ENCODE assay signal across 8 cellular contexts in the genomic region with DNA sequence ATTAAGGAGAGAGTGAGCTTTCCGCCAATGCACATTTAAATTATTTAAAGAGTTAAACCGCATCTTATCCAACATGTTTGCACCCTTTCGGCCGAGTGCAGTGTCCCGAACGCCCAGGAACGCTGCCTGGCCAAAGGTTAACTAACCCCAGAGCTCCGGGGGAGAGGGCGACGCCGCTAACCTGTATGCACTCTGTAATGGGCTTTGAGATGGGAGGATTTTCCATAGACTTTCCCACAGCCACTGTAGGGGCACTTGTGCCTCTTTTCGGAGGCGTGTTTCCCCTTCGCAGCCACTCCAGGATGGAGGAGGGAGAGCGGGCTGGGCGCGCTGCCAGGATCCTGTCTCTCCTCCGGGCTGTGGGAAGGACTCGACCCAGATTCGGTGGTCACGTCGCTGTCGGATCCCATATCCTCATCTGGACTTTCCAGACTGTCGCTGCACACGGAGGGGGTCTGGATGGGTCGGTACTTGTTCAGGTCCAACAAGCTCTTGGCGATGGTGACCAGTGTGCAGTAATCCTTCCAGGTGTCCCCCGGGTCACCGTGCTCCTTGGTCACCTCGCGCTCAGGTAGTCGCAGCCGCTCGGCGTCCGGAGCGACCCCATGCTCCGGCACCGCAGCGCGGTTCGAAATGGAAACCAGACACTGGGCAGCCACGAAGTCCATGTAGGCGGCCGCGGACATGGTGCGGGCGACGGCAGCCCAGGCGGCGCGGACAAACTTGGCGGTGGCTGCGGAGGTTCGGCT. TPM values are rescaled to one million over a fixed set of nuclear protein-coding genes. Genes with fewer than 3 reads are reported as not detected.
DNase-seq lines count a peak whose midpoint lies in the region; ATAC-seq and TF ChIP-seq lines count a peak whose summit lies in the region.

No MANE protein-coding gene starts in this region.

- TF ChIP-seq CTCF in ascending aorta (IDR thresholded peaks at IDR 0.05), result no peak
- no peak for TF ChIP-seq CTCF in heart left ventricle (IDR thresholded peaks at IDR 0.05)
- no peak for TF ChIP-seq CTCF in osteocyte (IDR thresholded peaks at IDR 0.05)

- H3K27me3 ChIP-seq in ascending aorta, result no peaks in the 10 kb centered on the region
- no peaks in the 10 kb centered on the region for H3K27me3 ChIP-seq in heart left ventricle

- H3K27ac ChIP-seq in ascending aorta, result peak overlapping the region; percentile 100
- H3K27ac ChIP-seq in heart left ventricle, result peak overlapping the region; percentile 98 to 100 (median 100)

- H3K36me3 ChIP-seq in ascending aorta (peaks cover 0 to 13% of the 10 kb centered on the region in 2 donors), heart left ventricle (peaks cover 0 to 4% (median 0%) of the 10 kb centered on the region in 9 donors)

- intact Hi-C loops in ascending aorta (cut with DNase I) (loop anchor here (1.0 to 10.0 kb wide), 6 partner anchors 156 to 1952 kb away; a partner anchor contains a TSS), heart left ventricle (cut with DNase I) (loop anchor here in 7 of 10 donors (1.0 to 10.0 kb wide), 7 partner anchors 7 to 1952 kb away; a partner anchor contains a TSS)

- DNase-seq in DMS79 (lab: John Stamatoyannopoulos, UW), result peak; percentile 40
- peak; percentile 28 for DNase-seq in HS-5 (ENCODE audit: low read depth)
- peak; percentile 57 for DNase-seq in SW480 (ENCODE audit: low spot score)
- peak; percentile 54 to 92 for DNase-seq in ascending aorta (ENCODE audit: low spot score in 2 of 2)
- DNase-seq in heart left ventricle, result peak; percentile 92 to 96 (median 94)
- peak; percentile 88 for DNase-seq in osteocyte (ENCODE audit: extremely low spot score, unreplicated experiment)
- DNase-seq in SKM-1 (lab: John Stamatoyannopoulos, UW; ENCODE audit: unreplicated experiment), result no peak

- H3K4me3 ChIP-seq in ascending aorta (peak overlapping the region; percentile 92 to 94), heart left ventricle (peak overlapping the region; percentile 76 to 99 (median 90))

- no peaks in the 10 kb centered on the region for H3K9me3 Mint-ChIP-seq in osteocyte (ENCODE audit: unreplicated experiment)

- 0 to 1% (median 0%) methylated on average over 21 to 55 of the region's 55 CpGs for WGBS in heart left ventricle, 4 donors

- H3K27me3 Mint-ChIP-seq in osteocyte (ENCODE audit: unreplicated experiment), result no peaks in the 10 kb centered on the region

- peaks cover 22% of the 10 kb centered on the region for H3K36me3 Mint-ChIP-seq in osteocyte (ENCODE audit: unreplicated experiment)

- no peak for TF ChIP-seq POLR2A in heart left ventricle (IDR thresholded peaks at IDR 0.05)

- H3K27ac Mint-ChIP-seq in osteocyte (ENCODE audit: unreplicated experiment), result peak overlapping the region; percentile 99

- H3K4me1 Mint-ChIP-seq in osteocyte (ENCODE audit: unreplicated experiment), result peaks cover 51% of the 10 kb centered on the region

- H3K4me1 ChIP-seq in ascending aorta (peaks cover 7 to 43% of the 10 kb centered on the region in 2 donors), heart left ventricle (peaks cover 10 to 66% (median 57%) of the 10 kb centered on the region in 12 donors)

- H3K4me3 Mint-ChIP-seq in osteocyte (ENCODE audit: unreplicated experiment), result peak overlapping the region; percentile 98

- H3K9me3 ChIP-seq in ascending aorta, result no peaks in the 10 kb centered on the region
- H3K9me3 ChIP-seq in heart left ventricle, result no peaks in the 10 kb centered on the region

- peak; percentile 27 to 64 (median 62) for ATAC-seq in heart left ventricle
- ATAC-seq in GM18858 (IDR thresholded peaks at IDR 0.05; ENCODE audit: unreplicated experiment), result no peak

RNA-seq across cellular contexts. Expression of a gene that starts 1.6 kb away (rescaled TPM):
- 98.7 TPM for total RNA-seq in ascending aorta
- 10 to 100 TPM; 28.7 to 74.8 (median 46.0) TPM for total RNA-seq in heart left ventricle
- polyA plus RNA-seq in heart left ventricle, result 10 to 100 TPM; 25.8 to 53.6 TPM
- total RNA-seq in osteocyte, result 83.4 and 85.3 TPM in 2 replicates
